12 cellular contexts compared by ENCODE assay signal in genomic region chr1:100322436-100323211, GRCh38. TPM values are rescaled to one million over a fixed set of nuclear protein-coding genes. Genes with fewer than 3 reads are reported as not detected.
DNase-seq lines count a peak whose midpoint lies in the region; ATAC-seq and TF ChIP-seq lines count a peak whose summit lies in the region.
"Had no signal": no experiment of that assay in that cellular context is flagged by ENCODE, and none has a peak within 500 bp of the region (broad histone marks: within the 10 kb centered on the region; RNA-seq: fewer than 3 reads in every experiment).

No MANE protein-coding gene starts in this region.

- H3K4me1 ChIP-seq in HCT116 (ENCODE audit: control insufficient read depth in 1 of 2, insufficient read depth in 2 of 2, low read length in 2 of 2), result no peaks in the 10 kb centered on the region; a peak in 1 of 4 replicates
- H3K4me1 ChIP-seq in right lobe of liver, result peaks cover 0 to 16% (median 2%) of the 10 kb centered on the region in 4 donors

- H3K27ac ChIP-seq in HCT116 (ENCODE audit: low read depth, low read length) (no peak overlapping the region), right lobe of liver (no peak overlapping the region)
- H3K27ac ChIP-seq: neutrophil had no signal

- no peak overlapping the region for H3K9ac ChIP-seq in HCT116 (ENCODE audit: low read length)

- peaks cover 8% of the 10 kb centered on the region for H3K36me3 Mint-ChIP-seq in activated naive CD8-positive, alpha-beta T cell
- no peaks in the 10 kb centered on the region for H3K36me3 Mint-ChIP-seq in type B pancreatic cell

- DNase-seq in EH (ENCODE audit: low read depth) (peak; percentile 42), HCT116 (ENCODE audit: low read depth, low spot score) (no peak), right lobe of liver (no peak), type B pancreatic cell (ENCODE audit: extremely low spot score, unreplicated experiment) (no peak), NOMO-1 treated with DMSO at 0.1 percent for 48 hours (lab: John Stamatoyannopoulos, UW; ENCODE audit: unreplicated experiment) (no peak), NCI-H774 (lab: John Stamatoyannopoulos, UW) (no peak), AG08396 (ENCODE audit: low spot score) (no peak)
- DNase-seq: activated naive CD8-positive, alpha-beta T cell treated with anti-CD3 and anti-CD28 coated beads, Interleukin-2, amount 10 ng/mL, durations not matched to agents 7 days and 5 days; NCI-H146 had no signal

- no peak overlapping the region for H3K4me3 ChIP-seq in HCT116 (replicated peaks in 1 of 2; ENCODE audit: low read depth in 1 of 2, low read length in 2 of 2)
- H3K4me3 ChIP-seq in right lobe of liver, result no peak overlapping the region
- H3K4me3 ChIP-seq: heart right ventricle had no signal

- H3K4me2 ChIP-seq in HCT116 (ENCODE audit: low read length), result no peak overlapping the region

- intact Hi-C loops in HCT116 (cut with micrococcal nuclease) (no loop called here), right lobe of liver (cut with DNase I) (no loop called here)

- H3K9me3 ChIP-seq in HCT116 (ENCODE audit: control insufficient read depth in 1 of 2, insufficient read depth in 1 of 2, low read depth in 1 of 2, low read length in 2 of 2), result no peaks in the 10 kb centered on the region
- no peaks in the 10 kb centered on the region for H3K9me3 ChIP-seq in right lobe of liver
- H3K9me3 ChIP-seq: neutrophil had no signal

- no peak overlapping the region for H2AFZ ChIP-seq in HCT116 (ENCODE audit: low read depth, low read length, poor library complexity, severe bottlenecking)

- BruUV-seq in HCT116 (replicated peaks; lab: Mats Ljungman, UMichigan), result no TSS peak

- peak overlapping the region; percentile 42 for H3K27ac Mint-ChIP-seq in activated naive CD8-positive, alpha-beta T cell
- no peak overlapping the region for H3K27ac Mint-ChIP-seq in type B pancreatic cell
- H3K27ac Mint-ChIP-seq: activated naive CD8-positive, alpha-beta T cell treated with anti-CD3 and anti-CD28 coated beads, Interleukin-2, amount 10 ng/mL, durations not matched to agents 7 days and 5 days had no signal

- no peak overlapping the region for H3K4me3 Mint-ChIP-seq in activated naive CD8-positive, alpha-beta T cell
- H3K4me3 Mint-ChIP-seq in type B pancreatic cell, result no peak overlapping the region
- H3K4me3 Mint-ChIP-seq: activated naive CD8-positive, alpha-beta T cell treated with anti-CD3 and anti-CD28 coated beads, Interleukin-2, amount 10 ng/mL, durations not matched to agents 7 days and 5 days had no signal

- RAD21 ChIA-PET in HCT116 (lab: Charles Lee; ENCODE audit: low non-redundant PET in 1 of 2, low total read pairs in 2 of 2, uncharacterized antibody in 2 of 2, unreplicated experiment in 2 of 2), result no interaction called here

- CTCF ChIA-PET in HCT116 (lab: Charles Lee), result no interaction called here

- ATAC-seq in HCT116 (no peak), right lobe of liver (peak; percentile 62 to 91 (median 84))

- H3K79me2 ChIP-seq in HCT116 (ENCODE audit: insufficient read depth, low read length), result no peaks in the 10 kb centered on the region

- TF ChIP-seq POLR2A in HCT116 (IDR thresholded peaks at IDR 0.05; ENCODE audit: borderline replicate concordance, extremely low read depth, insufficient read depth, insufficient read length) (no peak), right lobe of liver (IDR thresholded peaks at IDR 0.05) (no peak)

- POLR2A ChIA-PET in HCT116 (lab: Charles Lee), result no interaction called here

- TF ChIP-seq CTCF in HCT116 (IDR thresholded peaks at IDR 0.05 in 2 of 3, conservative IDR thresholded peaks at IDR 0.05 in 1 of 3; ENCODE audit: borderline replicate concordance in 1 of 3, insufficient read depth in 1 of 3, low read depth in 2 of 3, low read length in 2 of 3) (no peak), right lobe of liver (IDR thresholded peaks at IDR 0.05) (no peak), type B pancreatic cell (conservative IDR thresholded peaks at IDR 0.05) (no peak)

- 38% methylated on average over 1 of the region's 1 CpG for WGBS in right lobe of liver (ENCODE audit: insufficient coverage, low coverage, low lambda C conversion rate, missing lambda C conversion rate)

- H3K27me3 ChIP-seq in HCT116 (ENCODE audit: insufficient read depth, low read length) (no peaks in the 10 kb centered on the region), right lobe of liver (no peaks in the 10 kb centered on the region)
- H3K27me3 ChIP-seq: heart right ventricle, neutrophil had no signal

- no peaks in the 10 kb centered on the region for H4K20me1 ChIP-seq in HCT116 (ENCODE audit: insufficient read depth)

- H3K36me3 ChIP-seq in HCT116 (ENCODE audit: control insufficient read depth in 1 of 2, insufficient read depth in 2 of 2, low read length in 2 of 2), result no peaks in the 10 kb centered on the region
- H3K36me3 ChIP-seq in right lobe of liver, result no peaks in the 10 kb centered on the region
- H3K36me3 ChIP-seq: heart right ventricle, neutrophil had no signal

- H3K9me2 ChIP-seq in HCT116 (ENCODE audit: insufficient read depth), result no peaks in the 10 kb centered on the region

- TF ChIP-seq RAD21 in HCT116 (IDR thresholded peaks at IDR 0.05; ENCODE audit: low read depth), result no peak

- peaks cover 12% of the 10 kb centered on the region for H3K9me3 Mint-ChIP-seq in activated naive CD8-positive, alpha-beta T cell (ENCODE audit: low read depth)
- H3K9me3 Mint-ChIP-seq in type B pancreatic cell, result peaks cover 9% of the 10 kb centered on the region

- no peaks in the 10 kb centered on the region for H3K27me3 Mint-ChIP-seq in activated naive CD8-positive, alpha-beta T cell
- no peaks in the 10 kb centered on the region for H3K27me3 Mint-ChIP-seq in type B pancreatic cell
- H3K27me3 Mint-ChIP-seq: activated naive CD8-positive, alpha-beta T cell treated with anti-CD3 and anti-CD28 coated beads, Interleukin-2, amount 10 ng/mL, durations not matched to agents 7 days and 5 days had no signal

- H3K4me1 Mint-ChIP-seq in activated naive CD8-positive, alpha-beta T cell (ENCODE audit: low read depth), result peaks cover 11% of the 10 kb centered on the region
- H3K4me1 Mint-ChIP-seq in type B pancreatic cell (ENCODE audit: unreplicated experiment), result peaks cover 9% of the 10 kb centered on the region

TF ChIP-seq in HCT116, 20 proteins besides CTCF, POLR2A, EP300 and RAD21:
- TF ChIP-seq YY1 (IDR thresholded peaks at IDR 0.05; ENCODE audit: extremely low read depth, insufficient replicate concordance, low read depth, low read length) (no peak), CEBPB (IDR thresholded peaks at IDR 0.05; ENCODE audit: low read depth) (0 out of 2 replicates have a peak, but pooled peaks have one; percentile 42)

RNA-seq across cellular contexts. Expression of gene CDC14A, which starts 29.7 kb away (rescaled TPM):
- 5.1 TPM for total RNA-seq in HCT116 (2021; ENCODE audit: unreplicated experiment)
- 1.4 and 2.0 TPM in 2 replicates for polyA plus RNA-seq in HCT116 (2012)
- total RNA-seq in right lobe of liver, result 1 to 10 TPM; 1.1 to 3.3 (median 1.6) TPM
- total RNA-seq in type B pancreatic cell (ENCODE audit: low replicate concordance), result 9.7 and 11.4 TPM in 2 replicates

RNA-seq across cellular contexts. Expression of gene RTCA, which starts 56.6 kb away (rescaled TPM):
- total RNA-seq in HCT116 (2021; ENCODE audit: unreplicated experiment) (26.5 TPM), right lobe of liver (10 to 100 TPM; 12.5 to 20.1 (median 14.7) TPM), type B pancreatic cell (ENCODE audit: low replicate concordance) (35.1 and 40.4 TPM in 2 replicates)
- polyA plus RNA-seq in HCT116 (2012), result 17.5 and 19.1 TPM in 2 replicates
